28 cellular contexts compared by ENCODE assay signal in the genomic region with DNA sequence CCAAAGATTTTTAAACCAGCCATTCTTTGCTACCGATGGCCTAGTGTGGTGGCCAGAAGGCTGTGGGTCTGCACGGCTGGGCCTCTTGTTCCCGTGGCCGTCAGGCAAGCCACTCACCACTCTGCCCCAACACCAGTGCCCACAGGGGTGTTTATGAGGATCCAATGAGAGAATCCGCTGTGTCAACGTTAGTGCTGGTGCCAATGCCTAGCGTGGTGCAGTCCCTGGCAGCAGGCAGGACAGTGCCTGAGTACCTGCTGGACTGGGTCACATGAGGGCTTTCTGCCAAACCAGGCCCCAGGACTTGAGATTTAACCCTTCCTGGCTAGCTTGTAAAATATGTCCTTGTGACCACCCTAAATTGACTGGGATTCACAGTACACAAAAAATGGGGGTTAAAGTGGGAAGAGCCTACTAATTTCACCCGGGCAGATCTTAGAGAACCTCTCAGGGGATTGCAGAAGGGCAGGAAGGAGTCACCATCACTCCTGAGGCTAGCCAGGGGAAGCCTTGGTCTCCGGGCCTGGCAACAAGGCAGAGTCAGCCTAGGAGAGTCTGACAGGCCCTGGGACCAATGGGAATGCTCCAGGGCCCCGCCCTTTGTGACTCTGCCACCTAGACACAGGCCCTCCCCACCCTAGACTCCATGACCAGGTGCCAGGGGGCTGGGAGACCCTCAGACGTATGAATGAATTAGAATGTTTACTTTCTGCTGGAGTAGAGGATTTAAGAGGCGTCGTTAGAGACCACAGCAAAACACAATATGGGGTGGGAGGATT.
A peak's percentile ranks its signal among the peaks of the same experiment; 100 is the strongest.
DNase-seq lines count a peak whose midpoint lies in the region; ATAC-seq and TF ChIP-seq lines count a peak whose summit lies in the region.
"Had no signal": no experiment of that assay in that cellular context is flagged by ENCODE, and none has a peak within 500 bp of the region (broad histone marks: within the 10 kb centered on the region; RNA-seq: fewer than 3 reads in every experiment).

No MANE protein-coding gene starts in this region.

- H3K27me3 ChIP-seq in right atrium auricular region = no peaks in the 10 kb centered on the region
- H3K27me3 ChIP-seq in heart left ventricle = peaks cover 0 to 4% (median 0%) of the 10 kb centered on the region in 9 donors
- H3K27me3 ChIP-seq: hepatocyte, SJCRH30, uterus had no signal

- no peak overlapping the region for H3K27ac ChIP-seq in right atrium auricular region
- no peak overlapping the region for H3K27ac ChIP-seq in heart left ventricle
- H3K27ac ChIP-seq: hepatocyte, parathyroid adenoma, SJCRH30, uterus had no signal

- H3K4me3 ChIP-seq in right atrium auricular region (no peak overlapping the region), heart left ventricle (no peak overlapping the region)
- H3K4me3 ChIP-seq: hepatocyte, SJCRH30, uterus had no signal

- intact Hi-C loops in heart left ventricle (cut with DNase I) = no loop called here

- peak; percentile 54 for DNase-seq in right atrium auricular region (ENCODE audit: low spot score)
- DNase-seq in heart left ventricle = no peak
- peak; percentile 30 for DNase-seq in cerebellum (ENCODE audit: low spot score)
- peak; percentile 36 for DNase-seq in left lobe of liver (ENCODE audit: low spot score)
- DNase-seq in NCI-H510A treated with DMSO at 0.1 percent for 48 hours (lab: John Stamatoyannopoulos, UW) = no peak
- no peak for DNase-seq in NCI-H1436 treated with DMSO at 0.1 percent for 48 hours (lab: John Stamatoyannopoulos, UW)
- no peak for DNase-seq in NCI-H146 treated with DMSO at 0.1 percent for 48 hours (lab: John Stamatoyannopoulos, UW; ENCODE audit: unreplicated experiment)
- DNase-seq: activated CD4-positive, alpha-beta T cell treated with anti-CD3 and anti-CD28 coated beads, Interleukin-2, amount 10 ng/mL, durations not matched to agents 24 days and 14 days; activated naive CD4-positive, alpha-beta T cell treated with Interleukin-2 at 50 U/mL for 16 hours; activated T-cell treated with anti-CD3 and anti-CD28 coated beads, Interleukin-2, amount 50 U/mL, for 72 hours; AML-193; CD4-positive, CD25-positive, alpha-beta regulatory T cell; central memory CD4-positive, alpha-beta T cell; DMS79 treated with DMSO at 0.1 percent for 48 hours; GF-D8; immature natural killer cell; NCI-H2081 treated with DMSO at 0.1 percent for 48 hours; NCI-H446; NCI-H82; RPMI8226; SJCRH30; stimulated activated CD4-positive, alpha-beta T cell treated with anti-CD3 and anti-CD28 coated beads, Interleukin-1b, Interleukin-23, amount 100 ng/mL, for 48 hours; stimulated activated naive CD8-positive, alpha-beta T cell treated with anti-CD3 and anti-CD28 coated beads, Interleukin-15, Interleukin-2, amounts not matched to agents 100 U/mL and 50 U/mL, for 24 hours; T-cell; uterus had no signal

- H3K36me3 ChIP-seq in right atrium auricular region (no peaks in the 10 kb centered on the region), heart left ventricle (no peaks in the 10 kb centered on the region)
- H3K36me3 ChIP-seq: SJCRH30, uterus had no signal

- WGBS in heart left ventricle, 4 donors = 71 to 78% (median 77%) methylated on average over 13 of the region's 13 CpGs

- no peaks in the 10 kb centered on the region for H3K9me3 ChIP-seq in right atrium auricular region
- peaks cover 0 to 8% (median 0%) of the 10 kb centered on the region in 12 donors for H3K9me3 ChIP-seq in heart left ventricle
- H3K9me3 ChIP-seq: SJCRH30, uterus had no signal

- H3K4me1 ChIP-seq in right atrium auricular region = no peaks in the 10 kb centered on the region
- no peaks in the 10 kb centered on the region for H3K4me1 ChIP-seq in heart left ventricle
- H3K4me1 ChIP-seq: parathyroid adenoma, uterus had no signal

- TF ChIP-seq CTCF in right atrium auricular region (IDR thresholded peaks at IDR 0.05) = no peak
- TF ChIP-seq CTCF in heart left ventricle (IDR thresholded peaks at IDR 0.05) = no peak

- TF ChIP-seq POLR2A in heart left ventricle (IDR thresholded peaks at IDR 0.05) = no peak

- ATAC-seq in heart left ventricle (no peak), left lobe of liver (no peak), HG03097 (IDR thresholded peaks at IDR 0.05; ENCODE audit: low FRiP score, unreplicated experiment) (no peak)
- ATAC-seq: activated T-cell treated with anti-CD3 and anti-CD28 coated beads, Interleukin-2, amount 50 U/mL, for 72 hours; stimulated activated naive CD8-positive, alpha-beta T cell treated with anti-CD3 and anti-CD28 coated beads, Interleukin-15, Interleukin-2, amounts not matched to agents 100 U/mL and 50 U/mL, for 24 hours; T-cell had no signal

Comparison
In these comparisons a context has a peak if more than half of its experiments do, and no peak if none do; other contexts are left out.
1. DNase-seq: peak in right atrium auricular region (single experiment), cerebellum (single experiment) and left lobe of liver (single experiment); none in heart left ventricle (0 of 5), NCI-H510A treated with DMSO at 0.1 percent for 48 hours (single experiment), NCI-H1436 treated with DMSO at 0.1 percent for 48 hours (single experiment) and NCI-H146 treated with DMSO at 0.1 percent for 48 hours (single experiment).